22 cellular contexts compared by ENCODE assay signal in genomic region chr2:120945832-120946231, GRCh38.
DNase-seq lines count a peak whose midpoint lies in the region; ATAC-seq, FAIRE-seq and TF ChIP-seq lines count a peak whose summit lies in the region.
"Had no signal": no experiment of that assay in that cellular context is flagged by ENCODE, and none has a peak within 500 bp of the region (broad histone marks: within the 10 kb centered on the region; RNA-seq: fewer than 3 reads in every experiment).

No MANE protein-coding gene starts in this region.

- FAIRE-seq in A549 (lab: Jason Lieb, UNC) = no peak
- FAIRE-seq: D721Med had no signal

- H3K9me3 Mint-ChIP-seq in HFFc6 = no peaks in the 10 kb centered on the region
- peaks cover 0 to 4% (median 0%) of the 10 kb centered on the region in 5 experiments for H3K9me3 Mint-ChIP-seq in brain
- no peaks in the 10 kb centered on the region for H3K9me3 Mint-ChIP-seq in neural progenitor cell

- no peak for TF ChIP-seq EP300 in A549 (IDR thresholded peaks at IDR 0.05)

- peaks cover 39% of the 10 kb centered on the region for H3K36me3 Mint-ChIP-seq in HFFc6 (ENCODE audit: low read depth)
- H3K36me3 Mint-ChIP-seq in brain = peaks cover 11% of the 10 kb centered on the region
- H3K36me3 Mint-ChIP-seq in neural progenitor cell = peaks cover 19% of the 10 kb centered on the region

- no peaks in the 10 kb centered on the region for H3K9me3 ChIP-seq in A549
- H3K9me3 ChIP-seq in neural progenitor cell (ENCODE audit: low read depth) = no peaks in the 10 kb centered on the region
- H3K9me3 ChIP-seq: HAP-1, MG63, SJSA1 had no signal

- peak overlapping the region; percentile 39 to 97 for H3K27ac ChIP-seq in A549
- H3K27ac ChIP-seq in neural progenitor cell = no peak overlapping the region
- no peak overlapping the region for H3K27ac ChIP-seq in coronary artery
- H3K27ac ChIP-seq: SJSA1 had no signal

- H3K4me2 ChIP-seq in A549 (no peak overlapping the region), neural progenitor cell (no peak overlapping the region)
- H3K4me2 ChIP-seq: GM23338 had no signal

- H3F3A ChIP-seq in neural progenitor cell (ENCODE audit: low read depth) = no peaks in the 10 kb centered on the region

- no peaks in the 10 kb centered on the region for H3K27me3 ChIP-seq in neural progenitor cell
- H3K27me3 ChIP-seq: MG63, SJSA1 had no signal

- TF ChIP-seq POLR2A in A549 (IDR thresholded peaks at IDR 0.05; ENCODE audit: low read length) = no peak

- H3K79me2 ChIP-seq in neural progenitor cell (ENCODE audit: low read depth) = peaks cover 5% of the 10 kb centered on the region

- DNase-seq in A549 (ENCODE audit: low read depth in 1 of 2, low spot score in 1 of 2) (no peak), HFFc6 (no peak), neural progenitor cell (ENCODE audit: low spot score) (no peak), D341Med (ENCODE audit: low spot score) (no peak), coronary artery (ENCODE audit: low spot score) (no peak)
- no peak for DNase-seq in activated naive CD4-positive, alpha-beta T cell (lab: John Stamatoyannopoulos, UW)
- DNase-seq: 8988T, KBM-7, MG63, NCI-H1105 treated with DMSO at 0.1 percent for 48 hours, NCI-H2029 treated with DMSO at 0.1 percent for 48 hours, NCI-H226, NCI-H510A, NCI-H69, Right ventricle myocardium superior, RPMI8226 had no signal

- H3K4me1 ChIP-seq in A549 (peaks cover 74% of the 10 kb centered on the region), neural progenitor cell (peaks cover 7% of the 10 kb centered on the region)

- H3K27me3 Mint-ChIP-seq in HFFc6 (ENCODE audit: insufficient read depth) (peaks cover 18% of the 10 kb centered on the region), brain (no peaks in the 10 kb centered on the region), neural progenitor cell (ENCODE audit: insufficient read depth, low read depth) (peaks cover 3% of the 10 kb centered on the region)

- no peak overlapping the region for H2AFZ ChIP-seq in neural progenitor cell (replicated peaks)
- H2AFZ ChIP-seq: GM23338 had no signal

- POLR2A ChIA-PET in A549 (lab: Yijun Ruan, JAX) = interaction anchor here (1.0 kb wide), 1 partner anchor 129 kb away, joined by 5 read pairs; no protein-coding TSS in a partner anchor

- H3K4me1 Mint-ChIP-seq in HFFc6 (ENCODE audit: low read depth) (peaks cover 67% of the 10 kb centered on the region), brain (peaks cover 53% of the 10 kb centered on the region), neural progenitor cell (peaks cover 52% of the 10 kb centered on the region)

- peaks cover 98% of the 10 kb centered on the region for H4K20me1 ChIP-seq in neural progenitor cell (ENCODE audit: low read depth)

- no peak overlapping the region for H3K4me3 ChIP-seq in A549
- H3K4me3 ChIP-seq in neural progenitor cell = no peak overlapping the region
- no peak overlapping the region for H3K4me3 ChIP-seq in coronary artery
- H3K4me3 ChIP-seq: GM23338, HAP-1, MG63, SJSA1 had no signal

- CTCF ChIA-PET in A549 (lab: Yijun Ruan, JAX) = interaction anchor here (0.9 to 1.3 kb wide), 3 partner anchors 10 to 75 kb away, joined by 3 read pairs; no protein-coding TSS in a partner anchor

- H3K27ac Mint-ChIP-seq in HFFc6 (peak overlapping the region; percentile 30; the same call in 1 of the 2 replicates), brain (peak overlapping the region; percentile 7 to 90 (median 70)), neural progenitor cell (peak overlapping the region; percentile 94)
- H3K27ac Mint-ChIP-seq: GM23338 had no signal

- 89% methylated on average over 1 of the region's 1 CpG for WGBS in A549 (ENCODE audit: missing lambda C conversion rate)

- TF ChIP-seq RAD21 in A549 (conservative IDR thresholded peaks at IDR 0.05 in 1 of 2, IDR thresholded peaks at IDR 0.05 in 1 of 2) = no peak

- TF ChIP-seq CTCF in A549 (IDR thresholded peaks at IDR 0.05) (no peak), HFFc6 (IDR thresholded peaks at IDR 0.05) (no peak), brain (conservative IDR thresholded peaks at IDR 0.05) (no peak), neural progenitor cell (IDR thresholded peaks at IDR 0.05) (no peak), coronary artery (IDR thresholded peaks at IDR 0.05) (no peak)

- no peak for ATAC-seq in A549
- no peak for ATAC-seq in HG02981 (IDR thresholded peaks at IDR 0.05; ENCODE audit: unreplicated experiment)
- ATAC-seq: GM23338 had no signal

- H3K9ac ChIP-seq in neural progenitor cell = no peak overlapping the region

- H3K4me3 Mint-ChIP-seq in HFFc6 (no peak overlapping the region), brain (no peak overlapping the region), neural progenitor cell (no peak overlapping the region)
- H3K4me3 Mint-ChIP-seq: GM23338 had no signal

- no peaks in the 10 kb centered on the region for H3K36me3 ChIP-seq in neural progenitor cell
- H3K36me3 ChIP-seq: HAP-1, MG63 had no signal

TF ChIP-seq in A549, 52 proteins besides CTCF, POLR2A, EP300 and RAD21:
- TF ChIP-seq EHF (CRISPR knock-in tag; IDR thresholded peaks at IDR 0.05) (no peak), ZFP36 (IDR thresholded peaks at IDR 0.05; ENCODE audit: borderline replicate concordance, partially characterized antibody) (peak; percentile 49)

Comparison
In these comparisons a context has a peak if more than half of its experiments do, and no peak if none do; other contexts are left out.
1. H3K27ac ChIP-seq: peak in A549 (2 of 2); none in neural progenitor cell (single experiment) and coronary artery (0 of 2).
2. H3K27ac Mint-ChIP-seq: peak in every context shown above with its lines; median percentile 94 in neural progenitor cell; 70 in brain; 30 in HFFc6.